ENCODE assay signal across 9 cellular contexts in the genomic region with DNA sequence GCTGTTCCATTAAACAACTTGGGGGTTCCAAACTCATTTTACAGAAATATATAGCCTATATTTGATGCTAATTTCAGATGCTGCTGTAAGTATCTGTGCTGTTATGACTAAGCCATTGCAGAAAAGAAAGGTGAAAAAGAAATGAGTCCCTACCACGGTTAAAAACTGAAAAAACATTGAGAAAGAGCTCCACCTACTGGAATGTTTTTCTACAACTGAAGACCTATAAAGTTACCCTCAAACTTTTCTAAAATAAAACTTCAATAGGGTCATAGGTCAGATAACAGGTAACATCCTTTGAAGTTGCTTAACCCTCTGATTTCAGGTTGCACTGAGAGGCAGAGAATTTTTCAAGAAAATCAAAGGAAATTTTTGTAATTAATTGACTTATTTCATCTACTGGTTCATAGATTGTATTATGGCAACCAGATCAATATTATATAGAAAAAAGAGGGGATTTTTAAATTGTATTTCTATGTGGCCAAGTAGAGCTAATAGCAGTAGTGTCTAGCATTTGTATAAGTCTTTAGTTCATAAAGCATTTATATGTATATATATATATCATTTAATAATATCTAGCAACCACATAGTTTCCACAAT.
DNase-seq lines count a peak whose midpoint lies in the region; ATAC-seq and TF ChIP-seq lines count a peak whose summit lies in the region.
"Had no signal": no experiment of that assay in that cellular context is flagged by ENCODE, and none has a peak within 500 bp of the region (broad histone marks: within the 10 kb centered on the region; RNA-seq: fewer than 3 reads in every experiment).

No MANE protein-coding gene starts in this region.

- TF ChIP-seq EP300 in upper lobe of left lung (IDR thresholded peaks at IDR 0.05) = no peak

- intact Hi-C loops in vagina (cut with DNase I) = no loop called here

- DNase-seq in AG04450 (ENCODE audit: low read depth, low spot score) (no peak), Peyer's patch (no peak), iPS-NIHi7 (ENCODE audit: extremely low spot score) (peak; percentile 11), upper lobe of left lung (no peak), vagina (ENCODE audit: extremely low spot score in 2 of 2) (no peak)

- CTCF ChIA-PET in AG04450 (lab: Charles Lee) = interaction anchor here (0.5 to 1.3 kb wide), 7 partner anchors 10 to 1390 kb away, joined by 3 to 5 read pairs (median 3); no protein-coding TSS in a partner anchor

- H3K36me3 ChIP-seq in Peyer's patch (no peaks in the 10 kb centered on the region), upper lobe of left lung (no peaks in the 10 kb centered on the region), vagina (no peaks in the 10 kb centered on the region)
- H3K36me3 ChIP-seq: HAP-1 had no signal

- ATAC-seq in GM18511 (IDR thresholded peaks at IDR 0.05; ENCODE audit: unreplicated experiment) = peak; percentile 69
- peak; percentile 65 for ATAC-seq in HG03469 (IDR thresholded peaks at IDR 0.05; ENCODE audit: unreplicated experiment)
- ATAC-seq in upper lobe of left lung (ENCODE audit: low FRiP score in 2 of 2) = no peak
- no peak for ATAC-seq in HG03460 (IDR thresholded peaks at IDR 0.05; ENCODE audit: unreplicated experiment)

- POLR2A ChIA-PET in AG04450 (lab: Yijun Ruan, JAX) = no interaction called here

- H3K9me3 ChIP-seq in AG04450 (ENCODE audit: control insufficient read depth, insufficient read depth, low read length) = no peaks in the 10 kb centered on the region; the same call in 1 of the 2 replicates
- no peaks in the 10 kb centered on the region for H3K9me3 ChIP-seq in Peyer's patch
- H3K9me3 ChIP-seq in upper lobe of left lung = no peaks in the 10 kb centered on the region
- no peaks in the 10 kb centered on the region for H3K9me3 ChIP-seq in vagina
- H3K9me3 ChIP-seq: HAP-1 had no signal

- H3K27ac ChIP-seq in AG04450 (ENCODE audit: low read depth, low read length) (no peak overlapping the region), Peyer's patch (no peak overlapping the region), upper lobe of left lung (no peak overlapping the region), vagina (no peak overlapping the region)

- H3K4me3 ChIP-seq in AG04450 (ENCODE audit: low read depth, low read length) (no peak overlapping the region), Peyer's patch (no peak overlapping the region), upper lobe of left lung (no peak overlapping the region), vagina (no peak overlapping the region)
- H3K4me3 ChIP-seq: HAP-1 had no signal

- TF ChIP-seq POLR2A in Peyer's patch (IDR thresholded peaks at IDR 0.05) (no peak), upper lobe of left lung (IDR thresholded peaks at IDR 0.05) (no peak), vagina (IDR thresholded peaks at IDR 0.05) (no peak)

- TF ChIP-seq CTCF in AG04450 (IDR thresholded peaks at IDR 0.05; ENCODE audit: low read depth, low read length) (peak; percentile 41; the same call in 1 of the 2 replicates), Peyer's patch (IDR thresholded peaks at IDR 0.05) (peak in 4 of 6 experiments; percentile 17 to 28 (median 25)), upper lobe of left lung (IDR thresholded peaks at IDR 0.05) (peak in 3 of 6 experiments; percentile 17 to 20 (median 19)), vagina (IDR thresholded peaks at IDR 0.05) (no peak)

- H3K27me3 ChIP-seq in AG04450 (ENCODE audit: control insufficient read depth, insufficient read depth, low read length) (no peaks in the 10 kb centered on the region), Peyer's patch (no peaks in the 10 kb centered on the region), upper lobe of left lung (no peaks in the 10 kb centered on the region), vagina (no peaks in the 10 kb centered on the region)

- 7 to 14% methylated on average over 1 of the region's 1 CpG for WGBS in upper lobe of left lung, 2 donors

- H3K4me1 ChIP-seq in Peyer's patch = no peaks in the 10 kb centered on the region
- H3K4me1 ChIP-seq in upper lobe of left lung = no peaks in the 10 kb centered on the region
- no peaks in the 10 kb centered on the region for H3K4me1 ChIP-seq in vagina
- H3K4me1 ChIP-seq: HAP-1 had no signal

Comparison
In these comparisons a context has a peak if more than half of its experiments do, and no peak if none do; other contexts are left out.
1. CTCF ChIP-seq: peak in AG04450 (single experiment) and Peyer's patch (4 of 6); none in vagina (0 of 3).
2. ATAC-seq: peak in GM18511 (single experiment) and HG03469 (single experiment); none in upper lobe of left lung (0 of 2) and HG03460 (single experiment).